ENCODE assay signal across 9 cellular contexts in the genomic region with DNA sequence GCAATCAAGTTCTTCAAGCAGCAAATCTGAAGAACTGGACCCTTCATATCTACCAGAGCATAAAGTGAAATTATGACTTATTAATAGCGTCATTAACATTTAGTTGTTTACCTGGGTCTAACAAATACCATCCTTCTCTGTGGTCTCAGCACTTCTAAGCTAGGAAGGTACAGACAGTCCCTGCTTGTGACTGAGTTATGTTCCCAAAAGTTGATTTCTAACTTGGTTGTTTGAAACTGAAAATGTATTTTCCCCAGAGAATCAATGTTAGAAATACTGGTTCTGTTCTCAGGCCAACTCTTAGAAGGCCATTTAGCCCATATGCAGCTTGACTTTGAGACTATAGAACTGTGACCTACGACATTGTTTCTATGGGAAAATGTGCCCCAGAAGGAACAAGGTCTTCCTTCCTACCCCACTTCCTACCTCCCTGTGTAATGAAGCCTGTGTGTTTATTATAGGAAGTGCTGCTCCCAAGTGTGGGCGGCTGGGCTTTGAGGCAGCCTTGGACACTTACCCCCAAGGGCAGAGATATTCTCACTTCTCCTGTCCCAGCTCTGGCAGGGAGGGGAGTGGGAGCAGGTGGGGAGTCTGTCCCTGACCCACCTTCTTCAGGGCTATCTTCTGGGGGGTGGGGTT. TPM values are rescaled to one million over a fixed set of nuclear protein-coding genes. Genes with fewer than 3 reads are reported as not detected.
DNase-seq lines count a peak whose midpoint lies in the region; ATAC-seq and TF ChIP-seq lines count a peak whose summit lies in the region.
"Had no signal": no experiment of that assay in that cellular context is flagged by ENCODE, and none has a peak within 500 bp of the region (broad histone marks: within the 10 kb centered on the region; RNA-seq: fewer than 3 reads in every experiment).

No MANE protein-coding gene starts in this region.

- DNase-seq in HCT116 (ENCODE audit: low read depth, low spot score) (no peak), Karpas-422 (no peak), NCI-H146 treated with DMSO at 0.1 percent for 48 hours (lab: John Stamatoyannopoulos, UW; ENCODE audit: unreplicated experiment) (no peak), LoVo (ENCODE audit: low spot score) (no peak), DMS153 treated with DMSO at 0.1 percent for 48 hours (lab: John Stamatoyannopoulos, UW; ENCODE audit: unreplicated experiment) (no peak)
- DNase-seq: effector CD8-positive, alpha-beta T cell; nephron progenitor cell had no signal

- peak; percentile 39 for ATAC-seq in GM19023 (IDR thresholded peaks at IDR 0.05; ENCODE audit: unreplicated experiment)
- ATAC-seq in HCT116: no peak

- H3K9me2 ChIP-seq in HCT116 (ENCODE audit: insufficient read depth) (no peaks in the 10 kb centered on the region), Karpas-422 (replicated peaks; ENCODE audit: insufficient read depth, low read length) (no peaks in the 10 kb centered on the region)

- no peak overlapping the region for H3K4me3 ChIP-seq in HCT116 (replicated peaks in 1 of 2; ENCODE audit: low read depth in 1 of 2, low read length in 2 of 2)
- H3K4me3 ChIP-seq in Karpas-422 (ENCODE audit: low read length): no peak overlapping the region
- H3K4me3 ChIP-seq in mesodermal cell (ENCODE audit: extremely low read depth, insufficient read depth, low read length, poor library complexity, severe bottlenecking): no peak overlapping the region

- POLR2A ChIA-PET in HCT116 (lab: Charles Lee): no interaction called here

- H3K36me3 ChIP-seq in HCT116 (ENCODE audit: control insufficient read depth in 1 of 2, insufficient read depth in 2 of 2, low read length in 2 of 2) (no peaks in the 10 kb centered on the region), Karpas-422 (ENCODE audit: insufficient read depth, low read length) (no peaks in the 10 kb centered on the region), mesodermal cell (ENCODE audit: control insufficient read depth, insufficient read depth, low read length) (no peaks in the 10 kb centered on the region)

- no peak overlapping the region for H2AFZ ChIP-seq in HCT116 (ENCODE audit: low read depth, low read length, poor library complexity, severe bottlenecking)
- H2AFZ ChIP-seq in Karpas-422 (ENCODE audit: low read length): peak overlapping the region; percentile 16; the same call in 1 of the 2 replicates

- H3K4me2 ChIP-seq in HCT116 (ENCODE audit: low read length): no peak overlapping the region
- no peak overlapping the region for H3K4me2 ChIP-seq in Karpas-422 (ENCODE audit: low read depth, low read length, poor library complexity, severe bottlenecking)

- no TSS peak for BruUV-seq in HCT116 (replicated peaks; lab: Mats Ljungman, UMichigan)

- CTCF ChIA-PET in HCT116 (lab: Charles Lee): no interaction called here

- H3K79me2 ChIP-seq in HCT116 (ENCODE audit: insufficient read depth, low read length) (no peaks in the 10 kb centered on the region), Karpas-422 (ENCODE audit: low read length) (no peaks in the 10 kb centered on the region)

- RAD21 ChIA-PET in HCT116 (lab: Charles Lee; ENCODE audit: low non-redundant PET in 1 of 2, low total read pairs in 2 of 2, uncharacterized antibody in 2 of 2, unreplicated experiment in 2 of 2): no interaction called here

- intact Hi-C loops in HCT116 (cut with micrococcal nuclease): no loop called here

- H3K4me1 ChIP-seq in HCT116 (ENCODE audit: control insufficient read depth in 1 of 2, insufficient read depth in 2 of 2, low read length in 2 of 2) (peaks cover 13 to 17% of the 10 kb centered on the region in 2 experiments; a peak in 3 of 4 replicates), Karpas-422 (ENCODE audit: low read length) (peaks cover 7% of the 10 kb centered on the region), mesodermal cell (ENCODE audit: control insufficient read depth, insufficient read depth, low read length, poor library complexity, severe bottlenecking) (peaks cover 9% of the 10 kb centered on the region)

- H3K27ac ChIP-seq in HCT116 (ENCODE audit: low read depth, low read length): no peak overlapping the region
- no peak overlapping the region for H3K27ac ChIP-seq in Karpas-422 (ENCODE audit: low read length)
- peak overlapping the region; percentile 29 for H3K27ac ChIP-seq in mesodermal cell (ENCODE audit: low read depth, low read length, severe bottlenecking)

- no peaks in the 10 kb centered on the region for H3K9me3 ChIP-seq in HCT116 (ENCODE audit: control insufficient read depth in 1 of 2, insufficient read depth in 1 of 2, low read depth in 1 of 2, low read length in 2 of 2)
- no peaks in the 10 kb centered on the region for H3K9me3 ChIP-seq in Karpas-422 (ENCODE audit: low read length)
- no peaks in the 10 kb centered on the region for H3K9me3 ChIP-seq in mesodermal cell (ENCODE audit: control insufficient read depth, low read length)

- H3K9ac ChIP-seq in HCT116 (ENCODE audit: low read length): no peak overlapping the region
- H3K9ac ChIP-seq in Karpas-422 (ENCODE audit: low read length): no peak overlapping the region

- H4K20me1 ChIP-seq in HCT116 (ENCODE audit: insufficient read depth): no peaks in the 10 kb centered on the region
- no peaks in the 10 kb centered on the region for H4K20me1 ChIP-seq in Karpas-422 (ENCODE audit: insufficient read depth, low read depth, low read length)

- TF ChIP-seq CTCF in HCT116 (IDR thresholded peaks at IDR 0.05 in 2 of 3, conservative IDR thresholded peaks at IDR 0.05 in 1 of 3; ENCODE audit: borderline replicate concordance in 1 of 3, insufficient read depth in 1 of 3, low read depth in 2 of 3, low read length in 2 of 3): no peak

- TF ChIP-seq POLR2A in HCT116 (IDR thresholded peaks at IDR 0.05; ENCODE audit: borderline replicate concordance, extremely low read depth, insufficient read depth, insufficient read length): no peak

- no CpG with 5 or more reads among the region's 3 CpGs for WGBS in mesodermal cell (ENCODE audit: insufficient coverage in 2 of 2), 2 experiments

- no peak for TF ChIP-seq RAD21 in HCT116 (IDR thresholded peaks at IDR 0.05; ENCODE audit: low read depth)

- H3K27me3 ChIP-seq in HCT116 (ENCODE audit: insufficient read depth, low read length): no peaks in the 10 kb centered on the region
- H3K27me3 ChIP-seq in Karpas-422 (ENCODE audit: low read length): no peaks in the 10 kb centered on the region

TF ChIP-seq in HCT116, 20 proteins besides CTCF, POLR2A, EP300 and RAD21:
- TF ChIP-seq CEBPB (IDR thresholded peaks at IDR 0.05; ENCODE audit: low read depth): no peak
- TF ChIP-seq EGR1 (IDR thresholded peaks at IDR 0.05; ENCODE audit: low read depth): 0 out of 2 replicates have a peak, but pooled peaks have one; percentile 17

RNA-seq across cellular contexts. Expression of gene MAPK6, which starts 12.2 kb away (rescaled TPM):
- total RNA-seq in HCT116 (2021; ENCODE audit: unreplicated experiment): 57.4 TPM
- polyA plus RNA-seq in HCT116 (2012): 17.6 and 19.9 TPM in 2 replicates
- total RNA-seq in Karpas-422 (2014; rRNA removed; shearing (Covaris generic); ENCODE audit: low replicate concordance): 12.8 and 24.7 TPM in 2 replicates
- 81.1 TPM for polyA plus RNA-seq in mesodermal cell (2013, experiment 1 of 2)
- 80.0 TPM for polyA plus RNA-seq in mesodermal cell (2013, experiment 2 of 2)

RNA-seq across cellular contexts. Expression of gene LEO1, which starts 35.2 kb away (rescaled TPM):
- 27.8 TPM for total RNA-seq in HCT116 (2021; ENCODE audit: unreplicated experiment)
- 16.8 and 22.2 TPM in 2 replicates for polyA plus RNA-seq in HCT116 (2012)
- total RNA-seq in Karpas-422 (2014; rRNA removed; shearing (Covaris generic); ENCODE audit: low replicate concordance): 16.9 and 32.3 TPM in 2 replicates
- 26.8 TPM for polyA plus RNA-seq in mesodermal cell (2013, experiment 1 of 2)
- polyA plus RNA-seq in mesodermal cell (2013, experiment 2 of 2): 30.6 TPM
